ENCODE assay signal across 19 cellular contexts in the genomic region with DNA sequence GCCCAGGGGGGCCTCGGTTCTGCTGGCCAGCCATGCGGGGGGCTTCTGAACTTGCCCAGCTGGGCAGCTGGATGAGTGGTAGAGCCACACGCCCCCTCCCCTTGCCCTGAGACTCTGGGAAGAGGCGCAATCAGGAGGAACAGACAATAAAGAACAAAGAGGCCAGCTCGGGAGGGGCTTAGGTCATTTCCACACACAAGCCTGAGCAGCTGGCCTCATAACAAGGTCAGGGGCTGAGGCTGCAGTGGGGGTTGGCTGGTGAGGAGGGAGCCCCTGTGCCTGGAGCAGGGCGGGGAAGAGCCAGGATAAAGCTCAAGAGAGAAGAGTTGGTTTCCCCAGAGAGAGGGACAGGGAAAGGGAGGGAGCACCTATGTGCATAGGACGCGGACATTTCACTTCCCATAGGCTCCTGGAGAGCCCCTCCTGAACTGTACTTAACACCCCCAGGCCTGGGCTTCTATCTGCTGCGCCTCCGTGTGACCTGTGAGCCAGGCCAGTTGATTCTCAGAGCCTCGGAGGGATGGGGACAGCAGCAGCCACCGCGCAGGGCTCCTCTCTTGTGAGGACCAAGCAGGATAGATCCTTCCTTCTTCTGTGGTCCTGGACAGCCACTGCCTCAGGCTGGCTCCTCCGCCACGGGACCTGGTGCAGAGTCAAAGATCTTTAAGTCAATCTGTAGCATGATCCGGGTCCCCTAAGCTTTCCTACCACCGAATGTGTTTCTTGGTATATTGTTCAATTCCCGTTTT.
"Had no signal": no experiment of that assay in that cellular context is flagged by ENCODE, and none has a peak within 500 bp of the region (broad histone marks: within the 10 kb centered on the region; RNA-seq: fewer than 3 reads in every experiment).

No MANE protein-coding gene starts in this region.

- H3K9me3 Mint-ChIP-seq: activated T-helper 17 cell treated with anti-CD3 and anti-CD28 coated beads, Interleukin-2, amount 50 U/mL, for 72 hours; central memory CD8-positive, alpha-beta T cell; stimulated activated naive B cell treated with anti-CD40 and anti-IgM and Interleukin-4, amounts not matched to agents 10 μg/mL and 1 μg/mL and 100 μg/mL, for 72 hours had no signal

- H3K9ac ChIP-seq: parathyroid adenoma had no signal

- H3K27ac Mint-ChIP-seq: activated CD8-positive, alpha-beta T cell treated with anti-CD3 and anti-CD28 coated beads, Interleukin-2, amount 10 ng/mL, durations not matched to agents 7 days and 5 days; activated naive CD8-positive, alpha-beta T cell; activated T-helper 17 cell treated with anti-CD3 and anti-CD28 coated beads, Interleukin-2, amount 50 U/mL, for 72 hours; effector memory CD8-positive, alpha-beta T cell; naive thymus-derived CD4-positive, alpha-beta T cell; stimulated activated naive B cell treated with anti-CD40 and anti-IgM and Interleukin-4, amounts not matched to agents 10 μg/mL and 1 μg/mL and 100 μg/mL, for 72 hours had no signal

- H3K27me3 Mint-ChIP-seq: activated naive CD8-positive, alpha-beta T cell had no signal

- H3K4me1 ChIP-seq: adrenal gland, ascending aorta, parathyroid adenoma, uterus had no signal

- H3K4me2 ChIP-seq: smooth muscle cell had no signal

- H3K4me1 Mint-ChIP-seq: activated T-helper 17 cell treated with anti-CD3 and anti-CD28 coated beads, Interleukin-2, amount 50 U/mL, for 72 hours; central memory CD8-positive, alpha-beta T cell; stimulated activated naive B cell treated with anti-CD40 and anti-IgM and Interleukin-4, amounts not matched to agents 10 μg/mL and 1 μg/mL and 100 μg/mL, for 72 hours had no signal

- H3K27ac ChIP-seq: adrenal gland, ascending aorta, parathyroid adenoma, transverse colon, uterus had no signal

- H3K9me3 ChIP-seq: adrenal gland, ascending aorta, esophagus muscularis mucosa, transverse colon, uterus had no signal

- H3K4me3 Mint-ChIP-seq: activated CD8-positive, alpha-beta T cell treated with anti-CD3 and anti-CD28 coated beads, Interleukin-2, amount 10 ng/mL, durations not matched to agents 7 days and 5 days; activated naive CD8-positive, alpha-beta T cell; activated T-helper 17 cell treated with anti-CD3 and anti-CD28 coated beads, Interleukin-2, amount 50 U/mL, for 72 hours; central memory CD8-positive, alpha-beta T cell; effector memory CD8-positive, alpha-beta T cell; naive thymus-derived CD4-positive, alpha-beta T cell; stimulated activated naive B cell treated with anti-CD40 and anti-IgM and Interleukin-4, amounts not matched to agents 10 μg/mL and 1 μg/mL and 100 μg/mL, for 72 hours had no signal

- H3K36me3 ChIP-seq: adrenal gland, ascending aorta, esophagus muscularis mucosa, transverse colon, uterus had no signal

- DNase-seq: activated CD4-positive, alpha-beta T cell treated with anti-CD3 and anti-CD28 coated beads, Interleukin-2, amount 50 U/mL, for 1 hour; activated CD8-positive, alpha-beta T cell treated with anti-CD3 and anti-CD28 coated beads, Interleukin-2, amount 10 ng/mL, durations not matched to agents 7 days and 5 days; adrenal gland; dorsolateral prefrontal cortex; effector memory CD8-positive, alpha-beta T cell; hippocampal formation; naive thymus-derived CD4-positive, alpha-beta T cell; stimulated activated CD4-positive, alpha-beta T cell treated with anti-CD3 and anti-CD28 coated beads, Interleukin-2, amount 100 ng/mL, for 48 hours; stimulated activated CD8-positive, alpha-beta memory T cell treated with anti-CD3 and anti-CD28 coated beads, Interleukin-4, amount 100 ng/mL, for 48 hours; stimulated activated naive B cell treated with anti-CD40 and anti-IgM and Interleukin-4, amounts not matched to agents 10 μg/mL and 1 μg/mL and 100 μg/mL, for 72 hours; transverse colon; uterus had no signal

- H3K27me3 ChIP-seq: adrenal gland, ascending aorta, dorsolateral prefrontal cortex, esophagus muscularis mucosa, transverse colon, uterus had no signal

- H3K4me3 ChIP-seq: adrenal gland, ascending aorta, dorsolateral prefrontal cortex, esophagus muscularis mucosa, smooth muscle cell, transverse colon, uterus had no signal

- H3K79me2 ChIP-seq: parathyroid adenoma had no signal

- H3K36me3 Mint-ChIP-seq: activated naive CD8-positive, alpha-beta T cell; naive thymus-derived CD4-positive, alpha-beta T cell; stimulated activated naive B cell treated with anti-CD40 and anti-IgM and Interleukin-4, amounts not matched to agents 10 μg/mL and 1 μg/mL and 100 μg/mL, for 72 hours had no signal

- H2AFZ ChIP-seq: parathyroid adenoma had no signal
